Comparison of ENCODE assay signal across 23 cellular contexts in the genomic region with DNA sequence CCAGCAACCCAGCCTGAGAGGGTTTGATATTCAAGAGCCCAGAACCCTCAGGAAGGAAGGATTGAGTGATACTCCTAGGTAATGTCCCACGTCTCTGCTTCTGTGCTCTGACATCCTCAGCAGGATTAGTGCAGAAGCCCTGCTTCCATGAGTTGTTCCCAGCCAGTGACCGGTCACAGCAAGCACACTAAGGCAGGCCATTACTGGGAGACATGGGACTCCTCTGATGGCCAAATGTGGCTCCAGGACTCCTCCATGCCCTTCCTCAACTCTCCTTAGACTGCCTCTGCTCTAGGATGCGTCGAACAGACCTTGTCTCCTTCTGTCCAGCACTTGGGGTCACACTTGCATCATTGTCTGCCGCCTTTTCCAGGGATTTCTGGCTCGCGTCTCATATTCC.
"Had no signal": no experiment of that assay in that cellular context is flagged by ENCODE, and none has a peak within 500 bp of the region (broad histone marks: within the 10 kb centered on the region; RNA-seq: fewer than 3 reads in every experiment).

No MANE protein-coding gene starts in this region.

- H3K27me3 ChIP-seq: esophagus squamous epithelium, gastroesophageal sphincter, neutrophil, spleen, testis, tibial nerve, upper lobe of right lung, vagina had no signal

- H3K27me3 Mint-ChIP-seq: memory B cell; stimulated activated naive B cell treated with anti-CD40 and anti-IgM and Interleukin-4, amounts not matched to agents 10 μg/mL and 1 μg/mL and 100 μg/mL, for 72 hours; stimulated activated naive CD8-positive, alpha-beta T cell treated with anti-CD3 and anti-CD28 coated beads, Interleukin-15, amount 100 ng/mL, for 72 hours had no signal

- H3K4me1 ChIP-seq: lower lobe of right lung, psoas muscle, testis, upper lobe of right lung, vagina had no signal

- FAIRE-seq: keratinocyte had no signal

- H3K36me3 ChIP-seq: vagina had no signal

- H3K27ac Mint-ChIP-seq: memory B cell; mesothelial cell of epicardium; stimulated activated naive B cell treated with anti-CD40 and anti-IgM and Interleukin-4, amounts not matched to agents 10 μg/mL and 1 μg/mL and 100 μg/mL, for 72 hours had no signal

- H3K4me3 ChIP-seq: esophagus squamous epithelium, gastroesophageal sphincter, left ventricle myocardium inferior, lower lobe of right lung, psoas muscle, spleen, testis, tibial nerve, upper lobe of right lung, vagina had no signal

- H3K9me3 ChIP-seq: esophagus squamous epithelium, gastroesophageal sphincter, left ventricle myocardium inferior, lower lobe of right lung, neutrophil, psoas muscle, spleen, testis, tibial nerve, upper lobe of right lung, vagina had no signal

- H3K9me3 Mint-ChIP-seq: memory B cell; mesothelial cell of epicardium; stimulated activated naive B cell treated with anti-CD40 and anti-IgM and Interleukin-4, amounts not matched to agents 10 μg/mL and 1 μg/mL and 100 μg/mL, for 72 hours; stimulated activated naive CD8-positive, alpha-beta T cell treated with anti-CD3 and anti-CD28 coated beads, Interleukin-15, amount 100 ng/mL, for 72 hours had no signal

- H3K27ac ChIP-seq: esophagus squamous epithelium, gastroesophageal sphincter, left ventricle myocardium inferior, lower lobe of right lung, neutrophil, psoas muscle, spleen, testis, tibial nerve, upper lobe of right lung, vagina had no signal

- ATAC-seq: gastroesophageal sphincter; lower lobe of right lung; psoas muscle; sciatic nerve; stimulated activated naive B cell treated with anti-CD40 and anti-IgM and Interleukin-4, amounts not matched to agents 10 μg/mL and 1 μg/mL and 100 μg/mL, for 72 hours; stimulated activated naive CD8-positive, alpha-beta T cell treated with anti-CD3 and anti-CD28 coated beads, Interleukin-15, amount 100 ng/mL, for 72 hours; upper lobe of right lung had no signal

- H3K4me3 Mint-ChIP-seq: memory B cell; mesothelial cell of epicardium; stimulated activated naive CD8-positive, alpha-beta T cell treated with anti-CD3 and anti-CD28 coated beads, Interleukin-15, amount 100 ng/mL, for 72 hours had no signal

- DNase-seq: esophagus squamous epithelium; foreskin fibroblast; glutamatergic neuron; left ventricle myocardium inferior; lower lobe of right lung; psoas muscle; retina; spleen; stimulated activated CD4-positive, alpha-beta T cell treated with anti-CD3 and anti-CD28 coated beads, Interleukin-15, amount 100 ng/mL, for 24 hours; stimulated activated CD4-positive, alpha-beta T cell treated with anti-CD3 and anti-CD28 coated beads, Interleukin-2, amount 100 ng/mL, for 24 hours; stimulated activated CD4-positive, alpha-beta T cell treated with anti-CD3 and anti-CD28 coated beads, Interleukin-4, amount 100 ng/mL, for 4 hours; stimulated activated naive B cell treated with anti-CD40 and anti-IgM and Interleukin-4, amounts not matched to agents 10 μg/mL and 1 μg/mL and 100 μg/mL, for 72 hours; stimulated activated naive CD8-positive, alpha-beta T cell treated with anti-CD3 and anti-CD28 coated beads, Interleukin-15, amount 100 ng/mL, for 72 hours; testis; upper lobe of right lung had no signal
